Comparison of ENCODE assay signal across 1 cellular context in genomic region chr4:153528705-153529493, GRCh38.
TF ChIP-seq lines count a peak whose summit lies in the region.

No MANE protein-coding gene starts in this region.

TF ChIP-seq in K562, 482 proteins besides CTCF, POLR2A, EP300 and RAD21 (continued from another document and continues in another):
- no peak for TF ChIP-seq ZBTB40 (IDR thresholded peaks at IDR 0.05)
- no peak for TF ChIP-seq ZBTB40 (CRISPR knock-in tag; IDR thresholded peaks at IDR 0.05)
- no peak for TF ChIP-seq ZNF253 (CRISPR knock-in tag; conservative IDR thresholded peaks at IDR 0.05)
- TF ChIP-seq MBD1 (CRISPR knock-in tag; IDR thresholded peaks at IDR 0.05), result no peak
- peak; percentile 29; the same call in 1 of the 2 replicates for TF ChIP-seq L3MBTL2 (IDR thresholded peaks at IDR 0.05)
- TF ChIP-seq TSHZ1 (CRISPR knock-in tag; IDR thresholded peaks at IDR 0.05), result no peak
- TF ChIP-seq BHLHE40 (IDR thresholded peaks at IDR 0.05; ENCODE audit: low read length), result no peak
- TF ChIP-seq SRSF3 (IDR thresholded peaks at IDR 0.05; ENCODE audit: insufficient read depth, low read length), result no peak
- TF ChIP-seq FOXK2 (conservative IDR thresholded peaks at IDR 0.05 in 1 of 2, IDR thresholded peaks at IDR 0.05 in 1 of 2; ENCODE audit: low read depth in 2 of 2), result no peak
- TF ChIP-seq ZHX1 (conservative IDR thresholded peaks at IDR 0.05; ENCODE audit: low read length), result no peak
- TF ChIP-seq EZH2 (IDR thresholded peaks at IDR 0.05; ENCODE audit: borderline replicate concordance, low read depth, low read length), result no peak
- peak; percentile 61 for TF ChIP-seq HDAC3 (IDR thresholded peaks at IDR 0.05; ENCODE audit: borderline replicate concordance, partially characterized antibody)
- no peak for TF ChIP-seq MCM2 (IDR thresholded peaks at IDR 0.05; ENCODE audit: low read depth)
- no peak for TF ChIP-seq PBX2 (CRISPR knock-in tag; IDR thresholded peaks at IDR 0.05; ENCODE audit: low read depth)
- TF ChIP-seq PBX2 (tag; conservative IDR thresholded peaks at IDR 0.05; ENCODE audit: low read depth), result no peak
- no peak for TF ChIP-seq PRMT5 (CRISPR knock-in tag; IDR thresholded peaks at IDR 0.05)
- TF ChIP-seq RREB1 (CRISPR knock-in tag; IDR thresholded peaks at IDR 0.05), result no peak
- no peak for TF ChIP-seq SNIP1 (IDR thresholded peaks at IDR 0.05; ENCODE audit: low read depth)
- no peak for TF ChIP-seq SRSF7 (optimal IDR thresholded peaks at IDR 0.05; ENCODE audit: low read depth, low read length)
- no peak for TF ChIP-seq TAF15 (IDR thresholded peaks at IDR 0.05; ENCODE audit: low read depth, low read length)
- TF ChIP-seq RUNX1 (IDR thresholded peaks at IDR 0.05; ENCODE audit: low read depth), result no peak
- TF ChIP-seq ZBTB1 (CRISPR knock-in tag; IDR thresholded peaks at IDR 0.05; ENCODE audit: borderline replicate concordance, low read depth), result no peak
- no peak for TF ChIP-seq ZNF184 (CRISPR knock-in tag; IDR thresholded peaks at IDR 0.05)
- TF ChIP-seq RCOR1 (IDR thresholded peaks at IDR 0.05; ENCODE audit: borderline replicate concordance in 1 of 2, low read depth in 2 of 2, low read length in 2 of 2), result peak in 1 of 2 experiments; percentile 77; a peak in 2 of 4 replicates
- TF ChIP-seq ZNF75A (CRISPR knock-in tag; IDR thresholded peaks at IDR 0.05), result no peak
- TF ChIP-seq CHD4 (IDR thresholded peaks at IDR 0.05; ENCODE audit: insufficient read depth, insufficient replicate concordance, low read depth, low read length, poor library complexity, severe bottlenecking), result no peak
